In genomic region chr1:219834247-219834917, GRCh38 we compare ENCODE assay signal across 11 cellular contexts.
"Had no signal": no experiment of that assay in that cellular context is flagged by ENCODE, and none has a peak within 500 bp of the region (broad histone marks: within the 10 kb centered on the region; RNA-seq: fewer than 3 reads in every experiment).

No MANE protein-coding gene starts in this region.

- ATAC-seq: activated naive CD4-positive, alpha-beta T cell treated with anti-CD3 and anti-CD28 coated beads, Interleukin-2, amount 50 U/mL, for 72 hours; left colon; lower lobe of right lung; natural killer cell treated with Interleukin-12 subunit alpha and Interleukin-12 subunit beta and Interleukin-15 and Interleukin-18, amount 100 ng/mL, for 72 hours had no signal

- H3K4me3 ChIP-seq: lower lobe of right lung had no signal

- H3K27ac ChIP-seq: lower lobe of right lung, WERI-Rb-1 had no signal

- H3K4me1 ChIP-seq: lower lobe of right lung had no signal

- H3K36me3 ChIP-seq: lower lobe of right lung, WERI-Rb-1 had no signal

- H3K9me3 ChIP-seq: lower lobe of right lung had no signal

- DNase-seq: activated CD4-positive, alpha-beta T cell treated with anti-CD3 and anti-CD28 coated beads, Interleukin-2, amount 50 U/mL, for 4 hours; activated gamma-delta T cell treated with Interleukin-2 at 50 U/mL for 16 hours; dermis blood vessel endothelial cell; effector memory CD4-positive, alpha-beta T cell; islet precursor cell; left colon; lower lobe of right lung; stimulated activated naive CD4-positive, alpha-beta T cell; WERI-Rb-1 had no signal
